Comparison of ENCODE assay signal across 13 cellular contexts in genomic region chr6:112153926-112154621, GRCh38.
DNase-seq lines count a peak whose midpoint lies in the region; ATAC-seq and TF ChIP-seq lines count a peak whose summit lies in the region.
"Had no signal": no experiment of that assay in that cellular context is flagged by ENCODE, and none has a peak within 500 bp of the region (broad histone marks: within the 10 kb centered on the region; RNA-seq: fewer than 3 reads in every experiment).

No MANE protein-coding gene starts in this region.

- H3K4me1 Mint-ChIP-seq in activated CD8-positive, alpha-beta T cell treated with anti-CD3 and anti-CD28 coated beads for 36 hours (ENCODE audit: low read depth): peaks cover 27% of the 10 kb centered on the region
- peaks cover 13% of the 10 kb centered on the region for H3K4me1 Mint-ChIP-seq in activated CD8-positive, alpha-beta T cell treated with anti-CD3 and anti-CD28 coated beads, Interleukin-2, amount 10 ng/mL, durations not matched to agents 7 days and 5 days (ENCODE audit: low read depth)
- H3K4me1 Mint-ChIP-seq in stimulated activated memory B cell treated with anti-CD40 and anti-IgM and Interleukin-4, amounts not matched to agents 10 μg/mL and 1 μg/mL and 100 μg/mL, for 72 hours: peaks cover 37% of the 10 kb centered on the region

- H3K36me3 Mint-ChIP-seq in activated CD8-positive, alpha-beta T cell treated with anti-CD3 and anti-CD28 coated beads for 36 hours (ENCODE audit: low read depth): no peaks in the 10 kb centered on the region
- H3K36me3 Mint-ChIP-seq in activated CD8-positive, alpha-beta T cell treated with anti-CD3 and anti-CD28 coated beads, Interleukin-2, amount 10 ng/mL, durations not matched to agents 7 days and 5 days (ENCODE audit: low read depth): no peaks in the 10 kb centered on the region
- H3K36me3 Mint-ChIP-seq in stimulated activated memory B cell treated with anti-CD40 and anti-IgM and Interleukin-4, amounts not matched to agents 10 μg/mL and 1 μg/mL and 100 μg/mL, for 72 hours: no peaks in the 10 kb centered on the region
- H3K36me3 Mint-ChIP-seq: mesothelial cell of epicardium had no signal

- no peak overlapping the region for H3K4me3 Mint-ChIP-seq in activated CD8-positive, alpha-beta T cell treated with anti-CD3 and anti-CD28 coated beads for 36 hours
- H3K4me3 Mint-ChIP-seq in activated CD8-positive, alpha-beta T cell treated with anti-CD3 and anti-CD28 coated beads, Interleukin-2, amount 10 ng/mL, durations not matched to agents 7 days and 5 days: no peak overlapping the region
- H3K4me3 Mint-ChIP-seq in stimulated activated memory B cell treated with anti-CD40 and anti-IgM and Interleukin-4, amounts not matched to agents 10 μg/mL and 1 μg/mL and 100 μg/mL, for 72 hours: no peak overlapping the region
- H3K4me3 Mint-ChIP-seq: mesothelial cell of epicardium; T-helper 2 cell treated with Interferon-gamma antibody and Interleukin-4, amounts not matched to agents 5 μg/mL and 100 μg/mL, for 36 hours had no signal

- H3K9me3 Mint-ChIP-seq in activated CD8-positive, alpha-beta T cell treated with anti-CD3 and anti-CD28 coated beads for 36 hours: no peaks in the 10 kb centered on the region
- no peaks in the 10 kb centered on the region for H3K9me3 Mint-ChIP-seq in activated CD8-positive, alpha-beta T cell treated with anti-CD3 and anti-CD28 coated beads, Interleukin-2, amount 10 ng/mL, durations not matched to agents 7 days and 5 days (ENCODE audit: insufficient read depth)
- H3K9me3 Mint-ChIP-seq in stimulated activated memory B cell treated with anti-CD40 and anti-IgM and Interleukin-4, amounts not matched to agents 10 μg/mL and 1 μg/mL and 100 μg/mL, for 72 hours: no peaks in the 10 kb centered on the region
- H3K9me3 Mint-ChIP-seq: mesothelial cell of epicardium; T-helper 2 cell treated with Interferon-gamma antibody and Interleukin-4, amounts not matched to agents 5 μg/mL and 100 μg/mL, for 36 hours had no signal

- WGBS in esophagus muscularis mucosa: 66% methylated on average over 5 of the region's 5 CpGs
- WGBS in right cardiac atrium: 66% methylated on average over 5 of the region's 5 CpGs

- ATAC-seq in activated CD8-positive, alpha-beta T cell treated with anti-CD3 and anti-CD28 coated beads for 36 hours: peak; percentile 77
- ATAC-seq in activated CD8-positive, alpha-beta T cell treated with anti-CD3 and anti-CD28 coated beads, Interleukin-2, amount 10 ng/mL, durations not matched to agents 7 days and 5 days: no peak
- ATAC-seq in stimulated activated memory B cell treated with anti-CD40 and anti-IgM and Interleukin-4, amounts not matched to agents 10 μg/mL and 1 μg/mL and 100 μg/mL, for 72 hours: peak; percentile 16
- no peak for ATAC-seq in right cardiac atrium

- TF ChIP-seq POLR2A in esophagus muscularis mucosa (IDR thresholded peaks at IDR 0.05; ENCODE audit: low read depth): no peak

- H3K27me3 Mint-ChIP-seq in activated CD8-positive, alpha-beta T cell treated with anti-CD3 and anti-CD28 coated beads for 36 hours: peaks cover 2% of the 10 kb centered on the region
- peaks cover 19% of the 10 kb centered on the region for H3K27me3 Mint-ChIP-seq in activated CD8-positive, alpha-beta T cell treated with anti-CD3 and anti-CD28 coated beads, Interleukin-2, amount 10 ng/mL, durations not matched to agents 7 days and 5 days (ENCODE audit: low read depth)
- peaks cover 5% of the 10 kb centered on the region for H3K27me3 Mint-ChIP-seq in stimulated activated memory B cell treated with anti-CD40 and anti-IgM and Interleukin-4, amounts not matched to agents 10 μg/mL and 1 μg/mL and 100 μg/mL, for 72 hours

- H3K27me3 ChIP-seq in esophagus muscularis mucosa (no peaks in the 10 kb centered on the region), right cardiac atrium (ENCODE audit: control insufficient read depth, insufficient read depth) (no peaks in the 10 kb centered on the region)
- H3K27me3 ChIP-seq: BLaER1 treated with 17β-estradiol and CSF1 and Interleukin-3, amounts not matched to agents 10 nM and 100 nM had no signal

- H3K27ac Mint-ChIP-seq in activated CD8-positive, alpha-beta T cell treated with anti-CD3 and anti-CD28 coated beads for 36 hours: peak overlapping the region; percentile 65
- H3K27ac Mint-ChIP-seq in activated CD8-positive, alpha-beta T cell treated with anti-CD3 and anti-CD28 coated beads, Interleukin-2, amount 10 ng/mL, durations not matched to agents 7 days and 5 days: no peak overlapping the region
- no peak overlapping the region for H3K27ac Mint-ChIP-seq in stimulated activated memory B cell treated with anti-CD40 and anti-IgM and Interleukin-4, amounts not matched to agents 10 μg/mL and 1 μg/mL and 100 μg/mL, for 72 hours
- H3K27ac Mint-ChIP-seq: mesothelial cell of epicardium; T-helper 2 cell treated with Interferon-gamma antibody and Interleukin-4, amounts not matched to agents 5 μg/mL and 100 μg/mL, for 36 hours had no signal

- H3K9me3 ChIP-seq in esophagus muscularis mucosa (no peaks in the 10 kb centered on the region), right cardiac atrium (ENCODE audit: control insufficient read depth, low read length) (no peaks in the 10 kb centered on the region)
- H3K9me3 ChIP-seq: BLaER1 treated with 17β-estradiol and CSF1 and Interleukin-3, amounts not matched to agents 10 nM and 100 nM had no signal

- intact Hi-C loops in activated CD8-positive, alpha-beta T cell treated with anti-CD3 and anti-CD28 coated beads for 36 hours (cut with micrococcal nuclease): loop anchor here (2.0 kb wide), 1 partner anchor 67 kb away; the partner anchor contains the start of genes FAM229B and TUBE1
- intact Hi-C loops in esophagus muscularis mucosa (cut with DNase I): no loop called here
- intact Hi-C loops in right cardiac atrium (cut with DNase I): no loop called here

- POLR2A ChIA-PET in activated CD8-positive, alpha-beta T cell treated with anti-CD3 and anti-CD28 coated beads for 36 hours (lab: Charles Lee): interaction anchor here (1.2 kb wide), 1 partner anchor 9 kb away, joined by 3 read pairs; no protein-coding TSS in a partner anchor
- POLR2A ChIA-PET in activated CD8-positive, alpha-beta T cell treated with anti-CD3 and anti-CD28 coated beads, Interleukin-2, amount 10 ng/mL, durations not matched to agents 7 days and 5 days (lab: Charles Lee): no interaction called here

- TF ChIP-seq CTCF in activated CD8-positive, alpha-beta T cell treated with anti-CD3 and anti-CD28 coated beads for 36 hours (IDR thresholded peaks at IDR 0.05): no peak
- TF ChIP-seq CTCF in esophagus muscularis mucosa (IDR thresholded peaks at IDR 0.05): no peak

- H3K36me3 ChIP-seq in esophagus muscularis mucosa: peaks cover 0 to 79% (median 44%) of the 10 kb centered on the region in 4 donors
- H3K36me3 ChIP-seq: BLaER1 treated with 17β-estradiol and CSF1 and Interleukin-3, amounts not matched to agents 10 nM and 100 nM had no signal

- TF ChIP-seq EP300 in esophagus muscularis mucosa (IDR thresholded peaks at IDR 0.05): no peak

- peak overlapping the region; percentile 22 to 73 (median 58) for H3K27ac ChIP-seq in esophagus muscularis mucosa (replicated peaks in 1 of 4)
- H3K27ac ChIP-seq in right cardiac atrium (ENCODE audit: low read length): no peak overlapping the region

- no peak for DNase-seq in activated CD8-positive, alpha-beta T cell treated with anti-CD3 and anti-CD28 coated beads for 36 hours
- no peak for DNase-seq in activated CD8-positive, alpha-beta T cell treated with anti-CD3 and anti-CD28 coated beads, Interleukin-2, amount 10 ng/mL, durations not matched to agents 7 days and 5 days
- DNase-seq in NCI-H1694 (lab: John Stamatoyannopoulos, UW): peak; percentile 84
- DNase-seq in esophagus muscularis mucosa (ENCODE audit: extremely low spot score): no peak
- no peak for DNase-seq in NCI-H1092 treated with DMSO at 0.1 percent for 48 hours (lab: John Stamatoyannopoulos, UW)
- DNase-seq in NCI-H2081 treated with DMSO at 0.1 percent for 48 hours (lab: John Stamatoyannopoulos, UW): no peak
- no peak for DNase-seq in right cardiac atrium
- DNase-seq: activated gamma-delta T cell had no signal

- peaks cover 6 to 53% (median 48%) of the 10 kb centered on the region in 4 donors for H3K4me1 ChIP-seq in esophagus muscularis mucosa
- H3K4me1 ChIP-seq in right cardiac atrium (ENCODE audit: control insufficient read depth, insufficient read depth, low read length): peaks cover 1% of the 10 kb centered on the region

- CTCF ChIA-PET in activated CD8-positive, alpha-beta T cell treated with anti-CD3 and anti-CD28 coated beads for 36 hours (lab: Charles Lee): interaction anchor here (1.4 to 1.7 kb wide), 3 partner anchors 10 to 68 kb away, joined by 4 to 10 read pairs (median 5); partner anchors contain the start of genes FAM229B and TUBE1
- CTCF ChIA-PET in activated CD8-positive, alpha-beta T cell treated with anti-CD3 and anti-CD28 coated beads, Interleukin-2, amount 10 ng/mL, durations not matched to agents 7 days and 5 days (lab: Charles Lee): interaction anchor here (1.4 kb wide), 1 partner anchor 9 kb away, joined by 17 read pairs; no protein-coding TSS in a partner anchor

- H3K4me3 ChIP-seq in esophagus muscularis mucosa (no peak overlapping the region), right cardiac atrium (ENCODE audit: low read length) (no peak overlapping the region)
- H3K4me3 ChIP-seq: BLaER1 treated with 17β-estradiol and CSF1 and Interleukin-3, amounts not matched to agents 10 nM and 100 nM; skin epidermis had no signal

Comparison
In these comparisons a context has a peak if more than half of its experiments do, and no peak if none do; other contexts are left out.
1. ATAC-seq: peak in activated CD8-positive, alpha-beta T cell treated with anti-CD3 and anti-CD28 coated beads for 36 hours (single experiment) and stimulated activated memory B cell treated with anti-CD40 and anti-IgM and Interleukin-4, amounts not matched to agents 10 μg/mL and 1 μg/mL and 100 μg/mL, for 72 hours (single experiment); none in activated CD8-positive, alpha-beta T cell treated with anti-CD3 and anti-CD28 coated beads, Interleukin-2, amount 10 ng/mL, durations not matched to agents 7 days and 5 days (single experiment) and right cardiac atrium (0 of 2).